In the genomic region with DNA sequence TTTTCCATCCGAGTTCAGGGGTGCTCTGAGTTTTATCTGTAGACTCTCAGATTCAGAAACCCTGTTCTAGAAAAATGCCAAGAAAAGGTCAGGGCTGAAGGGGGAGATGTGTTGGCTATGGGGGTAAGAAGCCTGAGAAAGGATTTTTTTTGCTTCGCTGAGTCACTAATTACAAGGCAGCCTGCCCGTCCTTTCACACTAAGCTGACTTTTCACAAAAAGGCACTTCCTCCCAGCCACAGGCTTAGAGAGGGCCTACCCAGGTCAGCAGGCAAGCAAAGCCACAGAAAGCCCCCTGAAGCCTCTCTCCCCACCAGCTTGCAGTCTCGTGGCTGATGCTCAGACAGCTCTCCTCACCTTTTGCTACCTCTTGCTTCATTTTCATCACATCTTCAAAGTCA, we compare ENCODE assay signal across 14 cellular contexts.
DNase-seq lines count a peak whose midpoint lies in the region; ATAC-seq, FAIRE-seq and TF ChIP-seq lines count a peak whose summit lies in the region.
"Had no signal": no experiment of that assay in that cellular context is flagged by ENCODE, and none has a peak within 500 bp of the region (broad histone marks: within the 10 kb centered on the region; RNA-seq: fewer than 3 reads in every experiment).

No MANE protein-coding gene starts in this region.

- H4K8ac ChIP-seq in mesenchymal stem cell (ENCODE audit: low read length) = no peak overlapping the region

- no TSS peak for BruUV-seq in GM12878 (replicated peaks; lab: Mats Ljungman, UMichigan)

- H3K27ac ChIP-seq in HUES64 (ENCODE audit: low read depth, low read length) = peak overlapping the region; percentile 29; the same call in 1 of the 2 replicates
- no peak overlapping the region for H3K27ac ChIP-seq in GM12878 (ENCODE audit: control insufficient read depth, insufficient read depth)
- H3K27ac ChIP-seq in mesenchymal stem cell (ENCODE audit: low read length, poor library complexity, severe bottlenecking) = peak overlapping the region; percentile 11
- H3K27ac ChIP-seq: prostate gland had no signal

- TF ChIP-seq CTCF in GM12878 (IDR thresholded peaks at IDR 0.05 in 2 of 3, conservative IDR thresholded peaks at IDR 0.05 in 1 of 3; ENCODE audit: control insufficient read depth in 2 of 3, extremely low read depth in 1 of 3, insufficient read depth in 1 of 3, low read depth in 3 of 3, low read length in 3 of 3) = no peak

- H3K4me3 ChIP-seq in HUES64 (ENCODE audit: low read length) (no peak overlapping the region), GM12878 (no peak overlapping the region), mesenchymal stem cell (ENCODE audit: insufficient read depth in 1 of 2, low read depth in 1 of 2, low read length in 2 of 2) (no peak overlapping the region)
- H3K4me3 ChIP-seq: prostate gland had no signal

- ATAC-seq in GM12878 (peak; percentile 90), HG03457 (IDR thresholded peaks at IDR 0.05; ENCODE audit: unreplicated experiment) (no peak)
- ATAC-seq: effector memory CD8-positive, alpha-beta T cell; HepG2 had no signal

- no peak overlapping the region for H2AK5ac ChIP-seq in mesenchymal stem cell (ENCODE audit: low read length, severe bottlenecking)

- DNase-seq in EH (ENCODE audit: low read depth) (peak; percentile 73), GM12878 (ENCODE audit: low read depth, low spot score) (peak; percentile 33), mesenchymal stem cell (peak; percentile 73), NCI-H526 (lab: John Stamatoyannopoulos, UW) (no peak), T-helper 1 cell (no peak), NCI-H2081 treated with DMSO at 0.1 percent for 48 hours (lab: John Stamatoyannopoulos, UW) (no peak)
- DNase-seq: effector memory CD8-positive, alpha-beta T cell; NCI-H510A had no signal

- RAD21 ChIA-PET in GM12878 (lab: Charles Lee; ENCODE audit: unreplicated experiment) = interaction anchor here (0.7 to 3.2 kb wide), 14 partner anchors 9 to 388 kb away, joined by 3 to 29 read pairs (median 4); no protein-coding TSS in a partner anchor

- FAIRE-seq in GM12878 (lab: Jason Lieb, UNC) = no peak
- FAIRE-seq: HepG2, islet of Langerhans, TTC549 had no signal

- H3K4ac ChIP-seq in mesenchymal stem cell (ENCODE audit: low read depth in 1 of 2, low read length in 2 of 2) = no peak overlapping the region

- intact Hi-C loops in GM12878 (cut with micrococcal nuclease; ENCODE audit: unreplicated experiment) = no loop called here

- peak overlapping the region in 1 of 2 experiments; percentile 34 for H3K18ac ChIP-seq in mesenchymal stem cell (ENCODE audit: low read depth in 1 of 2, low read length in 2 of 2)

- CTCF ChIA-PET in GM12878 (lab: Yijun Ruan, JAX) = interaction anchor here (0.8 to 2.6 kb wide), 10 partner anchors 8 to 387 kb away, joined by 3 to 9 read pairs (median 4); a partner anchor contains a TSS

- H3K4me2 ChIP-seq in GM12878 (ENCODE audit: control insufficient read depth, insufficient read depth) (no peak overlapping the region), mesenchymal stem cell (ENCODE audit: low read length, poor library complexity, severe bottlenecking) (no peak overlapping the region)

- H2BK15ac ChIP-seq in mesenchymal stem cell (ENCODE audit: low read depth, poor library complexity, severe bottlenecking) = no peak overlapping the region

- no peak for TF ChIP-seq RAD21 in GM12878 (IDR thresholded peaks at IDR 0.05; ENCODE audit: insufficient read depth, low read depth, low read length)

- no peak for TF ChIP-seq POLR2A in GM12878 (IDR thresholded peaks at IDR 0.05; ENCODE audit: low read depth, low read length)

- no peaks in the 10 kb centered on the region for H3K27me3 ChIP-seq in HUES64 (ENCODE audit: insufficient read depth, low read length)
- no peaks in the 10 kb centered on the region for H3K27me3 ChIP-seq in GM12878 (replicated peaks in 1 of 2; ENCODE audit: control insufficient read depth in 2 of 2, insufficient read depth in 2 of 2, low read length in 1 of 2)
- peaks cover 0 to 4% of the 10 kb centered on the region in 2 experiments for H3K27me3 ChIP-seq in mesenchymal stem cell (ENCODE audit: control insufficient read depth in 1 of 2, insufficient read depth in 1 of 2, low read length in 2 of 2)

- H2AFZ ChIP-seq in GM12878 (ENCODE audit: control insufficient read depth, low read depth, low read length) = peak overlapping the region; percentile 20; the same call in 1 of the 2 replicates
- H2AFZ ChIP-seq in mesenchymal stem cell (ENCODE audit: low read depth, low read length) = no peak overlapping the region

- no peak overlapping the region for H3K9ac ChIP-seq in HUES64 (ENCODE audit: low read depth, low read length)
- no peak overlapping the region for H3K9ac ChIP-seq in GM12878 (ENCODE audit: control insufficient read depth, insufficient read depth, low read length)
- peak overlapping the region; percentile 58 for H3K9ac ChIP-seq in mesenchymal stem cell (ENCODE audit: low read length)

- H3K14ac ChIP-seq in mesenchymal stem cell (ENCODE audit: low read length in 2 of 2) = no peak overlapping the region

- H3K36me3 ChIP-seq in HUES64 (ENCODE audit: insufficient read depth, low read length) (no peaks in the 10 kb centered on the region), GM12878 (ENCODE audit: control insufficient read depth in 2 of 2, insufficient read depth in 2 of 2, low read length in 1 of 2) (no peaks in the 10 kb centered on the region), mesenchymal stem cell (ENCODE audit: control insufficient read depth in 1 of 2, insufficient read depth in 2 of 2, low read depth in 1 of 2, low read length in 2 of 2) (no peaks in the 10 kb centered on the region)
- H3K36me3 ChIP-seq: prostate gland had no signal

- H3K23ac ChIP-seq in mesenchymal stem cell (ENCODE audit: low read length in 2 of 2) = no peak overlapping the region

- SMC1A ChIA-PET in GM12878 (lab: Charles Lee; ENCODE audit: uncharacterized antibody, unreplicated experiment) = interaction anchor here (0.5 to 3.2 kb wide), 16 partner anchors 9 to 387 kb away, joined by 3 to 37 read pairs (median 6); no protein-coding TSS in a partner anchor

- no peaks in the 10 kb centered on the region for H4K20me1 ChIP-seq in GM12878 (ENCODE audit: control insufficient read depth, insufficient read depth)

- H3K79me2 ChIP-seq in GM12878 (ENCODE audit: control insufficient read depth, insufficient read depth, low read length) = no peaks in the 10 kb centered on the region

- peaks cover 5% of the 10 kb centered on the region; the same call in 1 of the 2 replicates for H3K4me1 ChIP-seq in HUES64 (ENCODE audit: insufficient read depth, low read length)
- H3K4me1 ChIP-seq in GM12878 (ENCODE audit: control insufficient read depth, insufficient read depth, low read length) = 0 out of 2 replicates have a peak, but pooled peaks cover 5% of the 10 kb centered on the region
- H3K4me1 ChIP-seq in mesenchymal stem cell (ENCODE audit: control insufficient read depth, insufficient read depth, low read depth, low read length) = peaks cover 4% of the 10 kb centered on the region
- H3K4me1 ChIP-seq: prostate gland had no signal

- no peak overlapping the region for H2BK12ac ChIP-seq in mesenchymal stem cell (ENCODE audit: low read length in 2 of 2)

- H2BK120ac ChIP-seq in mesenchymal stem cell (ENCODE audit: low read depth, low read length) = no peak overlapping the region

- no peaks in the 10 kb centered on the region for H3K9me3 ChIP-seq in HUES64 (ENCODE audit: insufficient read depth, low read depth, low read length)
- H3K9me3 ChIP-seq in GM12878 (replicated peaks; ENCODE audit: control insufficient read depth, insufficient read depth, low read length) = no peaks in the 10 kb centered on the region
- H3K9me3 ChIP-seq in mesenchymal stem cell (ENCODE audit: control insufficient read depth, low read length) = no peaks in the 10 kb centered on the region
- H3K9me3 ChIP-seq: prostate gland had no signal

- TF ChIP-seq EP300 in GM12878 (IDR thresholded peaks at IDR 0.05; ENCODE audit: borderline replicate concordance in 1 of 2, control insufficient read depth in 1 of 2, low read depth in 2 of 2, low read length in 2 of 2) = 0 out of 4 replicates have a peak, but pooled peaks of 1 of the 2 experiments have one; percentile 23

- H4K91ac ChIP-seq in mesenchymal stem cell (ENCODE audit: low read length) = peak overlapping the region; percentile 49

- POLR2A ChIA-PET in GM12878 (lab: Charles Lee) = interaction anchor here (1.0 to 1.8 kb wide), 7 partner anchors 12 to 192 kb away, joined by 3 to 13 read pairs (median 4); a partner anchor contains a TSS

- 43% methylated on average over 4 of the region's 4 CpGs for WGBS in HUES64
- 27% methylated on average over 4 of the region's 4 CpGs for WGBS in GM12878 (ENCODE audit: insufficient coverage, insufficient replicate concordance, low lambda C conversion rate, missing lambda C conversion rate)
- WGBS in mesenchymal stem cell = 21% methylated on average over 4 of the region's 4 CpGs

- in situ Hi-C loops in GM12878 (cut with MboI) = no loop called here

- H2BK5ac ChIP-seq in mesenchymal stem cell (ENCODE audit: low read depth, low read length, poor library complexity, severe bottlenecking) = no peak overlapping the region

- H3K79me1 ChIP-seq in mesenchymal stem cell (replicated peaks; ENCODE audit: low read length, poor library complexity, severe bottlenecking) = no peaks in the 10 kb centered on the region

TF ChIP-seq in GM12878, 131 proteins besides CTCF, POLR2A, EP300 and RAD21 (continues in another document):
- TF ChIP-seq TBL1XR1 (IDR thresholded peaks at IDR 0.05; ENCODE audit: low read depth, low read length) (peak; percentile 9; the same call in 1 of the 2 replicates), DPF2 (IDR thresholded peaks at IDR 0.05) (no peak), TCF3 (IDR thresholded peaks at IDR 0.05; ENCODE audit: borderline replicate concordance, insufficient read depth, low read depth, low read length) (no peak), CBX5 (IDR thresholded peaks at IDR 0.05; ENCODE audit: low read depth) (no peak), NFIC (IDR thresholded peaks at IDR 0.05; ENCODE audit: low read depth, low read length) (0 out of 2 replicates have a peak, but pooled peaks have one; percentile 30), BHLHE40 (IDR thresholded peaks at IDR 0.05; ENCODE audit: borderline replicate concordance in 1 of 2, low read depth in 2 of 2, low read length in 1 of 2) (peak in 1 of 2 experiments; percentile 44; a peak in 1 of 4 replicates), RELA (IDR thresholded peaks at IDR 0.05; ENCODE audit: borderline replicate concordance, partially characterized antibody) (no peak), HDAC2 (IDR thresholded peaks at IDR 0.05) (no peak)
- TF ChIP-seq, protein P1, sequence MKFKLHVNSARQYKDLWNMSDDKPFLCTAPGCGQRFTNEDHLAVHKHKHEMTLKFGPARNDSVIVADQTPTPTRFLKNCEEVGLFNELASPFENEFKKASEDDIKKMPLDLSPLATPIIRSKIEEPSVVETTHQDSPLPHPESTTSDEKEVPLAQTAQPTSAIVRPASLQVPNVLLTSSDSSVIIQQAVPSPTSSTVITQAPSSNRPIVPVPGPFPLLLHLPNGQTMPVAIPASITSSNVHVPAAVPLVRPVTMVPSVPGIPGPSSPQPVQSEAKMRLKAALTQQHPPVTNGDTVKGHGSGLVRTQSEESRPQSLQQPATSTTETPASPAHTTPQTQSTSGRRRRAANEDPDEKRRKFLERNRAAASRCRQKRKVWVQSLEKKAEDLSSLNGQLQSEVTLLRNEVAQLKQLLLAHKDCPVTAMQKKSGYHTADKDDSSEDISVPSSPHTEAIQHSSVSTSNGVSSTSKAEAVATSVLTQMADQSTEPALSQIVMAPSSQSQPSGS (IDR thresholded peaks at IDR 0.05; ENCODE audit: low read length) = no peak

Comparison
In these comparisons a context has a peak if more than half of its experiments do, and no peak if none do; other contexts are left out.
1. DNase-seq: peak in EH (single experiment), GM12878 (single experiment) and mesenchymal stem cell (single experiment); none in NCI-H526 (0 of 2), T-helper 1 cell (0 of 5) and NCI-H2081 treated with DMSO at 0.1 percent for 48 hours (single experiment).